Comparison of ENCODE assay signal across 10 cellular contexts in the genomic region with DNA sequence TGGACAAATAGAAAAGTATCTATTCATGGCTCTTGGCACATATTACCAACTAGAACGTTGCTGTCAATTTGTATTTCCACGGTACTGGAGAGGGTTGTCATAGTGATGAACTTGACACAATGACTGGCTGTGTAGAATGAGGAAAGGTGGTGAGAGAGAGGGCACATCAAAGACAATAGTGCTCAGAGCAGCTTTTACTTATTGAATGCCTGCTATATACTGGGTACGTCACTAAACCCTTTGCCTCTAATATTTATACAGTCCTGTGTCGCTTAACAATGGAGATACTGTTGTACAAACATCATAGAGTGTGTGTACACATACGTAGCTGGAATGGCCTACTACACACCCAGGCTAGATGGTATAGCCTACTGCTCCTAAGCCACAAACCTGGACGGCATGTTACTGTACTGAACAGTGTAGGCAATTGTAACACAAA. TPM values are rescaled to one million over a fixed set of nuclear protein-coding genes. Genes with fewer than 3 reads are reported as not detected.
DNase-seq lines count a peak whose midpoint lies in the region; ATAC-seq and TF ChIP-seq lines count a peak whose summit lies in the region.
"Had no signal": no experiment of that assay in that cellular context is flagged by ENCODE, and none has a peak within 500 bp of the region (broad histone marks: within the 10 kb centered on the region; RNA-seq: fewer than 3 reads in every experiment).

No MANE protein-coding gene starts in this region.

- H3K27me3 ChIP-seq in IMR-90 (ENCODE audit: control insufficient read depth, insufficient read depth, low read length) (no peaks in the 10 kb centered on the region), neuron (ENCODE audit: insufficient read depth, low read length) (no peaks in the 10 kb centered on the region)

- no peak overlapping the region for H2AK5ac ChIP-seq in IMR-90 (ENCODE audit: low read depth, low read length)

- no peak for TF ChIP-seq CTCF in IMR-90 (conservative IDR thresholded peaks at IDR 0.05; ENCODE audit: low read depth, low read length)

- peak overlapping the region; percentile 67 for H2AK9ac ChIP-seq in IMR-90 (replicated peaks; ENCODE audit: low read depth, low read length, poor library complexity)

- H3K36me3 ChIP-seq in IMR-90 (ENCODE audit: control insufficient read depth, insufficient read depth, low read length) (no peaks in the 10 kb centered on the region), neuron (ENCODE audit: insufficient read depth, low read length) (no peaks in the 10 kb centered on the region)
- H3K36me3 ChIP-seq: HAP-1 had no signal

- no peak overlapping the region for H3K18ac ChIP-seq in IMR-90 (ENCODE audit: low read depth, low read length)

- BruUV-seq in IMR-90 (replicated peaks; lab: Mats Ljungman, UMichigan), result no TSS peak

- no peak overlapping the region for H3K9ac ChIP-seq in IMR-90 (ENCODE audit: low read depth, low read length)

- H2BK20ac ChIP-seq in IMR-90 (ENCODE audit: low read depth, low read length), result peak overlapping the region; percentile 26; the same call in 1 of the 2 replicates

- dilution Hi-C loops in IMR-90 (cut with HindIII; ENCODE audit: low sequenced_read_pairs, unreplicated experiment), result no loop called here

- peaks cover 1% of the 10 kb centered on the region; the same call in 1 of the 2 replicates for H3K4me1 ChIP-seq in IMR-90 (ENCODE audit: control insufficient read depth, insufficient read depth, low read length)
- H3K4me1 ChIP-seq in neuron (ENCODE audit: insufficient read depth, low read length), result peaks cover 60% of the 10 kb centered on the region

- ATAC-seq in IMR-90 (ENCODE audit: low read depth), result no peak
- ATAC-seq in GM21381 (IDR thresholded peaks at IDR 0.05; ENCODE audit: unreplicated experiment), result no peak

- CTCF ChIA-PET in IMR-90 (lab: Yijun Ruan, JAX), result interaction anchor here (0.5 to 1.5 kb wide), 15 partner anchors 8 to 326 kb away, joined by 3 to 12 read pairs (median 3); a partner anchor contains a TSS

- no peak overlapping the region for H3K56ac ChIP-seq in IMR-90 (ENCODE audit: extremely low read depth, insufficient read depth, low read length)

- no peak overlapping the region for H3K4ac ChIP-seq in IMR-90 (ENCODE audit: low read depth, low read length)

- in situ Hi-C loops in IMR-90 (cut with MboI; ENCODE audit: low sequenced_read_pairs), result no loop called here

- H3K79me1 ChIP-seq in IMR-90 (ENCODE audit: low read depth in 1 of 2, low read length in 2 of 2), result no peaks in the 10 kb centered on the region

- H3K9me3 ChIP-seq in IMR-90 (ENCODE audit: control insufficient read depth, insufficient read depth, low read length) (no peaks in the 10 kb centered on the region), neuron (ENCODE audit: low read length) (no peaks in the 10 kb centered on the region)
- H3K9me3 ChIP-seq: HAP-1 had no signal

- 0 out of 3 replicates have a peak overlapping the region, but pooled peaks have one; percentile 20 for H2BK15ac ChIP-seq in IMR-90 (ENCODE audit: low read depth, low read length)

- no peak for TF ChIP-seq POLR2A in IMR-90 (IDR thresholded peaks at IDR 0.05; ENCODE audit: low read depth, low read length)

- WGBS in IMR-90 (ENCODE audit: extremely low coverage in 2 of 2, insufficient read length in 1 of 2), 2 experiments, result no CpG with 5 or more reads among the region's 6 CpGs

- 0 out of 4 replicates have a peak overlapping the region, but pooled peaks of 1 of the 2 experiments have one; percentile 16 for H4K8ac ChIP-seq in IMR-90 (ENCODE audit: low read depth in 2 of 2, low read length in 2 of 2)

- H3K9me1 ChIP-seq in IMR-90 (ENCODE audit: insufficient read depth, low read length), result no peaks in the 10 kb centered on the region

- no peak overlapping the region for H4K5ac ChIP-seq in IMR-90 (ENCODE audit: low read depth, low read length)

- no peak overlapping the region; the same call in 1 of the 2 replicates for H4K91ac ChIP-seq in IMR-90 (ENCODE audit: insufficient read depth, low read depth, low read length)

- H2AFZ ChIP-seq in IMR-90 (replicated peaks; ENCODE audit: low read length, poor library complexity) (no peak overlapping the region), neuron (ENCODE audit: low read depth, low read length) (peak overlapping the region; percentile 71)

- H2BK5ac ChIP-seq in IMR-90 (ENCODE audit: low read depth, low read length, poor library complexity, severe bottlenecking), result no peak overlapping the region

- H3K23ac ChIP-seq in IMR-90 (ENCODE audit: low read depth, low read length), result no peak overlapping the region

- intact Hi-C loops in IMR-90 (cut with micrococcal nuclease), result loop anchor here (1.0 to 5.0 kb wide), 2 partner anchors 54 to 326 kb away; no protein-coding TSS in a partner anchor
- intact Hi-C loops in posterior vena cava (cut with DNase I), result no loop called here

- POLR2A ChIA-PET in IMR-90 (lab: Charles Lee; ENCODE audit: unreplicated experiment), result interaction anchor here (0.6 kb wide), 1 partner anchor 44 kb away, joined by 3 read pairs; no protein-coding TSS in a partner anchor

- no peak overlapping the region for H3K4me3 ChIP-seq in IMR-90 (ENCODE audit: insufficient read depth, low read depth, low read length)
- no peak overlapping the region for H3K4me3 ChIP-seq in neuron (ENCODE audit: low read length)
- H3K4me3 ChIP-seq: HAP-1 had no signal

- no peak for TF ChIP-seq RAD21 in IMR-90 (IDR thresholded peaks at IDR 0.05; ENCODE audit: low read length)

- H2BK120ac ChIP-seq in IMR-90 (ENCODE audit: low read depth, low read length), result no peak overlapping the region

- H3K4me2 ChIP-seq in IMR-90 (ENCODE audit: low read depth, low read length), result no peak overlapping the region

- H3K14ac ChIP-seq in IMR-90 (replicated peaks; ENCODE audit: low read depth, low read length), result no peak overlapping the region

- DNase-seq in IMR-90, result no peak
- DNase-seq in NCI-H2107 (lab: John Stamatoyannopoulos, UW), result peak; percentile 93
- peak; percentile 15 for DNase-seq in astrocyte of the hippocampus (ENCODE audit: low read depth, low spot score)
- no peak for DNase-seq in SIG-M5 (lab: John Stamatoyannopoulos, UW)
- DNase-seq in posterior vena cava (ENCODE audit: low spot score), result no peak
- DNase-seq in CD1c-positive myeloid dendritic cell (ENCODE audit: extremely low spot score), result no peak

- H3K27ac ChIP-seq in IMR-90 (ENCODE audit: insufficient read depth, low read length), result no peak overlapping the region

- no peaks in the 10 kb centered on the region for H4K20me1 ChIP-seq in IMR-90 (ENCODE audit: insufficient read depth, low read length)

TF ChIP-seq in IMR-90, 13 proteins besides CTCF, POLR2A, EP300 and RAD21:
- TF ChIP-seq BHLHE40 (IDR thresholded peaks at IDR 0.05; ENCODE audit: low read depth, low read length) (no peak), RFX5 (IDR thresholded peaks at IDR 0.05; ENCODE audit: low read depth, low read length) (no peak), FOS (IDR thresholded peaks at IDR 0.05; ENCODE audit: low read depth, low read length) (no peak)
TF ChIP-seq in IMR-90: peak in this region for 0.

RNA-seq across cellular contexts. Expression of a gene that starts 8.3 kb away (rescaled TPM):
- not detected in 2 replicates for total RNA-seq in IMR-90 (2012; rRNA removed)
- 0.07 TPM in 1 of 2 replicates, not detected in the other for polyA plus RNA-seq in IMR-90 (2012; rRNA removed)
- polyA plus RNA-seq in IMR-90 (2012; cell fraction: cytosol; rRNA removed), result 0.02 TPM in 1 of 2 replicates, not detected in the other
- 0.05 and 0.09 TPM in 2 replicates for polyA plus RNA-seq in IMR-90 (2012; cell fraction: nucleus; rRNA removed; ENCODE audit: low replicate concordance)
- not detected for total RNA-seq in posterior vena cava
- total RNA-seq: activated CD8-positive, alpha-beta memory T cell treated with anti-CD3 and anti-CD28 coated beads for 36 hours had no signal

RNA-seq across cellular contexts. Expression of a gene that starts 43.3 kb away (rescaled TPM):
- total RNA-seq in IMR-90 (2012; rRNA removed) (12.5 and 16.1 TPM in 2 replicates), posterior vena cava (1 to 10 TPM; 2.1 to 9.9 TPM)
- polyA plus RNA-seq in IMR-90 (2012; rRNA removed), result 6.4 and 7.5 TPM in 2 replicates
- polyA plus RNA-seq in IMR-90 (2012; cell fraction: cytosol; rRNA removed), result 1.9 and 5.1 TPM in 2 replicates
- polyA plus RNA-seq in IMR-90 (2012; cell fraction: nucleus; rRNA removed; ENCODE audit: low replicate concordance), result 4.1 and 21.4 TPM in 2 replicates

RNA-seq across cellular contexts. Expression of a gene that starts 44.1 kb away (rescaled TPM):
- total RNA-seq in IMR-90 (2012; rRNA removed) (3.2 and 3.6 TPM in 2 replicates), posterior vena cava (not detected)
- polyA plus RNA-seq in IMR-90 (2012; rRNA removed), result 7.7 TPM in 2 replicates
- polyA plus RNA-seq in IMR-90 (2012; cell fraction: cytosol; rRNA removed), result 2.9 and 5.0 TPM in 2 replicates
- 3.5 and 4.2 TPM in 2 replicates for polyA plus RNA-seq in IMR-90 (2012; cell fraction: nucleus; rRNA removed; ENCODE audit: low replicate concordance)

Comparison
In these comparisons a context has a peak if more than half of its experiments do, and no peak if none do; other contexts are left out.
1. DNase-seq: peak in NCI-H2107 (single experiment) and astrocyte of the hippocampus (single experiment); none in IMR-90 (single experiment), SIG-M5 (single experiment), posterior vena cava (single experiment) and CD1c-positive myeloid dendritic cell (single experiment).